Comparison of ENCODE assay signal across 20 cellular contexts in the genomic region with DNA sequence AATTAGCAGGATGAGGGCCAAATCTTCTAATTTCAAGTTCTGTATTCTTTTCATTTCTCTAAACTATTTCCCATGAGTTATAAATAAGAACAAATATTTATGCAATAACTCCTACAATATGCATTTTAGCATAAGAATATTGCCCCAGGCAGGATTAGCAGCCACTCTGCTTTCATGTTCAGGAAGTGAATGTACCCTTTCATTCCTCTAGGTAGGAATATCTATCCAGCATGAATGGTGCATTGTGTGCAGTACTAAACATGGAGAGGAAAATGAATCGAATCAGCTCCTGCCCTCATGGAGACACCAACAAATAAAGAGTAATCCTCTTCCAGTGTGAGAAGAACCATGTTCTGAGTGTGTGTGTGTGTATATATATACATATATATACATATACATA. TPM values are rescaled to one million over a fixed set of nuclear protein-coding genes. Genes with fewer than 3 reads are reported as not detected.
A peak's percentile ranks its signal among the peaks of the same experiment; 100 is the strongest.
DNase-seq lines count a peak whose midpoint lies in the region; ATAC-seq and TF ChIP-seq lines count a peak whose summit lies in the region.
"Had no signal": no experiment of that assay in that cellular context is flagged by ENCODE, and none has a peak within 500 bp of the region (broad histone marks: within the 10 kb centered on the region; RNA-seq: fewer than 3 reads in every experiment).

No MANE protein-coding gene starts in this region.

- no peaks in the 10 kb centered on the region for H4K20me1 ChIP-seq in PC-3 (ENCODE audit: low read length)
- no peaks in the 10 kb centered on the region for H4K20me1 ChIP-seq in mammary epithelial cell (ENCODE audit: insufficient read depth, low read length)
- H4K20me1 ChIP-seq: BLaER1 had no signal

- H3K4me1 ChIP-seq in PC-3 (ENCODE audit: insufficient read depth, low read length) (peaks cover 25% of the 10 kb centered on the region), mammary epithelial cell (ENCODE audit: insufficient read depth, low read length) (peaks cover 42% of the 10 kb centered on the region)
- H3K4me1 ChIP-seq: BLaER1 had no signal

- WGBS in mammary epithelial cell (ENCODE audit: low coverage, missing lambda C conversion rate) = 0% methylated on average over 1 of the region's 1 CpG

- in situ Hi-C loops in mammary epithelial cell (cut with MboI; ENCODE audit: low sequenced_read_pairs in 2 of 2) = no loop called here

- DNase-seq in ELR (ENCODE audit: low read depth) = peak; percentile 69
- peak; percentile 46 for DNase-seq in PC-3
- peak; percentile 62 for DNase-seq in mammary epithelial cell
- peak; percentile 30 for DNase-seq in renal cortical epithelial cell (ENCODE audit: low read depth)
- no peak for DNase-seq in NCI-H2171 treated with DMSO at 0.1 percent for 48 hours (lab: John Stamatoyannopoulos, UW)
- DNase-seq in SW 1271 (lab: John Stamatoyannopoulos, UW) = no peak
- DNase-seq: CD4-positive, CD25-positive, alpha-beta regulatory T cell; GF-D8; NCI-H1092 treated with DMSO at 0.1 percent for 48 hours; NCI-H1436; NCI-H187 treated with DMSO at 0.1 percent for 48 hours; NCI-H446 treated with DMSO at 0.1 percent for 48 hours; NCI-H526; SIG-M5 had no signal

- TF ChIP-seq CTCF in PC-3 (conservative IDR thresholded peaks at IDR 0.05; ENCODE audit: low read depth, low read length) (no peak), mammary epithelial cell (conservative IDR thresholded peaks at IDR 0.05 in 1 of 2, IDR thresholded peaks at IDR 0.05 in 1 of 2; ENCODE audit: extremely low read depth in 1 of 2, insufficient read depth in 1 of 2, low read depth in 1 of 2, low read length in 2 of 2) (no peak)

- BruUV-seq in PC-3 (replicated peaks; lab: Mats Ljungman, UMichigan) (no TSS peak), mammary epithelial cell (replicated peaks; lab: Mats Ljungman, UMichigan) (no TSS peak)

- POLR2A ChIA-PET in PC-3 (lab: Charles Lee; ENCODE audit: unreplicated experiment) = no interaction called here

- H3K27me3 ChIP-seq in PC-3 (ENCODE audit: low read length) = no peaks in the 10 kb centered on the region
- H3K27me3 ChIP-seq in mammary epithelial cell (ENCODE audit: insufficient read depth, low read length) = no peaks in the 10 kb centered on the region
- H3K27me3 ChIP-seq: BLaER1 had no signal

- no peak overlapping the region for H3K9ac ChIP-seq in PC-3 (ENCODE audit: low read length)
- H3K9ac ChIP-seq in mammary epithelial cell (ENCODE audit: insufficient read depth, low read length) = no peak overlapping the region
- H3K9ac ChIP-seq: BLaER1 had no signal

- H3K4me3 ChIP-seq in PC-3 (ENCODE audit: low read length) = no peak overlapping the region
- H3K4me3 ChIP-seq in mammary epithelial cell (replicated peaks in 1 of 3; ENCODE audit: insufficient read depth in 1 of 3, low read depth in 2 of 3, low read length in 3 of 3) = no peak overlapping the region
- H3K4me3 ChIP-seq: BLaER1 had no signal

- H3K27ac ChIP-seq in PC-3 (ENCODE audit: low read length) (no peak overlapping the region), mammary epithelial cell (ENCODE audit: insufficient read depth, low read depth, low read length) (no peak overlapping the region)
- H3K27ac ChIP-seq: BLaER1, HL-60 had no signal

- H3K4me2 ChIP-seq in PC-3 (ENCODE audit: low read length) (no peak overlapping the region), mammary epithelial cell (ENCODE audit: insufficient read depth, low read depth, low read length) (no peak overlapping the region)
- H3K4me2 ChIP-seq: BLaER1 had no signal

- no peaks in the 10 kb centered on the region for H3K9me2 ChIP-seq in PC-3 (replicated peaks; ENCODE audit: low read length)

- ATAC-seq in PC-3 = peak; percentile 40
- no peak for ATAC-seq in HG02571 (IDR thresholded peaks at IDR 0.05; ENCODE audit: unreplicated experiment)
- ATAC-seq: HCT116, Panc1, SK-N-SH treated with all-trans-retinoic acid at 6 μM for 48 hours had no signal

- dilution Hi-C loops in mammary epithelial cell (cut with HindIII; ENCODE audit: low sequenced_read_pairs) = no loop called here

- no peaks in the 10 kb centered on the region for H3K36me3 ChIP-seq in PC-3 (ENCODE audit: low read depth, low read length)
- H3K36me3 ChIP-seq in mammary epithelial cell (ENCODE audit: insufficient read depth, low read length) = no peaks in the 10 kb centered on the region
- H3K36me3 ChIP-seq: BLaER1 had no signal

- no peaks in the 10 kb centered on the region for H3K79me2 ChIP-seq in PC-3 (ENCODE audit: low read length)
- peaks cover 47% of the 10 kb centered on the region for H3K79me2 ChIP-seq in mammary epithelial cell (ENCODE audit: insufficient read depth, low read length)

- no peak overlapping the region for H2AFZ ChIP-seq in PC-3 (ENCODE audit: low read length)
- H2AFZ ChIP-seq in mammary epithelial cell (ENCODE audit: low read depth, low read length) = no peak overlapping the region

- CTCF ChIA-PET in PC-3 (lab: Charles Lee) = no interaction called here
- CTCF ChIA-PET in mammary epithelial cell (lab: Charles Lee; ENCODE audit: low non-redundant PET) = no interaction called here

- no peaks in the 10 kb centered on the region for H3K9me3 ChIP-seq in PC-3 (ENCODE audit: low read length)
- H3K9me3 ChIP-seq in mammary epithelial cell (replicated peaks; ENCODE audit: insufficient read depth, low read length) = no peaks in the 10 kb centered on the region
- H3K9me3 ChIP-seq: BLaER1 had no signal

- H3F3A ChIP-seq in PC-3 (ENCODE audit: low read length, unreplicated experiment) = no peaks in the 10 kb centered on the region

- intact Hi-C loops in PC-3 (cut with micrococcal nuclease) (no loop called here), mammary epithelial cell (cut with micrococcal nuclease) (no loop called here)

RNA-seq across cellular contexts. Expression of a gene that starts 41.0 kb away (rescaled TPM):
- 7.8 TPM in 2 replicates for total RNA-seq in PC-3 (2014; rRNA removed)
- 10 to 100 TPM; 29.2 to 33.1 TPM for total RNA-seq in mammary epithelial cell
- 26.2 TPM for polyA plus RNA-seq in mammary epithelial cell
- polyA minus RNA-seq in mammary epithelial cell = 5.4 TPM
- total RNA-seq in renal cortical epithelial cell = 14.1 and 17.9 TPM in 2 replicates
- total RNA-seq: CD4-positive, CD25-positive, alpha-beta regulatory T cell had no signal

Comparison
In these comparisons a context has a peak if more than half of its experiments do, and no peak if none do; other contexts are left out.
1. DNase-seq: peak in ELR (single experiment), PC-3 (single experiment), mammary epithelial cell (single experiment) and renal cortical epithelial cell (single experiment); none in NCI-H2171 treated with DMSO at 0.1 percent for 48 hours (single experiment) and SW 1271 (0 of 2).